ENCODE assay signal across 10 cellular contexts in the genomic region with DNA sequence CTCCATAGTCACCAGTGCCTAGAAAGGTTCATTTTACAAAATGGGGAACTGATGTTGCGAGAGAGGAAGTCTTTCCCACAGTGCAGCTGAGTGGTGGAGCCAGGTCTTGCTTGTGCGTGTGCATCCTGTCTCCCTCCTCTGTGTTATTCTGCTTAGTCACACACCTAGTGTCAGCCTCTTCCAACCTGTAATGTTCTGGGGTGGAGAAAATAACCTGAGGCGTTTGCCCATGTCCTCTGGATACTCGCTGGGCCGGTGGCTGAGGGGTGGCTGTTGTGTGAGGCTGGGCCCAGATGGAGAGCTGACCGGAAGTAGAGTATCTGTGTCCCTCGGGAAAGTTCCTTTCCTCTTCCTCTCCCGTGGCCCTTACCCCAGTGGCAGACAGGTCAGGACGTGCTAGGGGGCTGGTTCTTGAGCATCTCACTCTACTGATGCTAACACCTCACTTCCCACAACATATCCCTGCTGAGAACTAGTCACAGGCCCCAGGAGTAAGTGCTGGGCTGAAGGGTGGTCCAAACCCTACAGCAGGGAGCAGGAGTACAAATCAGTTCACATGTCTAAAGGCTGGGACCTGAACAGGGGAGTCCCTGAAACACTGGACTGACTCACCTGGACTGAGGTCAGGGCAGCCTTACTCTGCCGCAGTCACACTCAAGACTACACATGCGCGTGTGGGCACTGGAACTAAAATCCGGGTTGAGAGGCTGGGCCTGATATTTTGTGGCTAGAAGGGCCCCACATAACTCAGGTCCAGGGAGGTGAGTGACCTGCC. TPM values are rescaled to one million over a fixed set of nuclear protein-coding genes. Genes with fewer than 3 reads are reported as not detected.
A peak's percentile ranks its signal among the peaks of the same experiment; 100 is the strongest.
DNase-seq lines count a peak whose midpoint lies in the region; ATAC-seq, FAIRE-seq and TF ChIP-seq lines count a peak whose summit lies in the region.
"Had no signal": no experiment of that assay in that cellular context is flagged by ENCODE, and none has a peak within 500 bp of the region (broad histone marks: within the 10 kb centered on the region; RNA-seq: fewer than 3 reads in every experiment).

No MANE protein-coding gene starts in this region.

- BruUV-seq in Caco-2 (replicated peaks; lab: Mats Ljungman, UMichigan) = no TSS peak

- H3K27ac ChIP-seq in H9 (ENCODE audit: insufficient read length, low read depth, low read length) = no peak overlapping the region
- peak overlapping the region; percentile 52 for H3K27ac ChIP-seq in smooth muscle cell (ENCODE audit: low read depth)

- H3K23ac ChIP-seq in H9 (ENCODE audit: insufficient read length, low read depth, low read length) = no peak overlapping the region

- H2AFZ ChIP-seq in H9 (ENCODE audit: low read length) = no peak overlapping the region
- H2AFZ ChIP-seq in smooth muscle cell (ENCODE audit: low read depth) = no peak overlapping the region

- H2BK120ac ChIP-seq in H9 (ENCODE audit: low read depth, low read length, poor library complexity, severe bottlenecking) = no peak overlapping the region

- H3K56ac ChIP-seq in H9 (ENCODE audit: insufficient read length, low read depth, low read length) = no peak overlapping the region

- intact Hi-C loops in Caco-2 (cut with micrococcal nuclease; ENCODE audit: unreplicated experiment) = no loop called here

- no peak overlapping the region for H3K18ac ChIP-seq in H9 (ENCODE audit: insufficient read length, low read depth, low read length)

- H2BK5ac ChIP-seq in H9 (ENCODE audit: insufficient read length, low read length) = no peak overlapping the region

- no peak overlapping the region for H2AK5ac ChIP-seq in H9 (ENCODE audit: insufficient read length, low read length)

- no peak for DNase-seq in H9
- DNase-seq in RPMI8226 = peak; percentile 49
- peak; percentile 12 for DNase-seq in fibroblast of mammary gland (ENCODE audit: low read depth)
- no peak for DNase-seq in smooth muscle cell (lab: John Stamatoyannopoulos, UW; ENCODE audit: unreplicated experiment)
- DNase-seq in Caco-2 = no peak
- DNase-seq in frontal cortex (ENCODE audit: low spot score in 2 of 2) = no peak

- no peak for FAIRE-seq in frontal cortex (lab: Jason Lieb, UNC)

- no peak for ATAC-seq in HG03342 (IDR thresholded peaks at IDR 0.05; ENCODE audit: unreplicated experiment)

- H4K20me1 ChIP-seq in H9 (ENCODE audit: control insufficient read depth, insufficient read depth, insufficient read length) (no peaks in the 10 kb centered on the region), smooth muscle cell (ENCODE audit: low read depth) (peaks cover 16% of the 10 kb centered on the region)

- H3T11ph ChIP-seq in H9 (ENCODE audit: low read length) = no peak overlapping the region

- H3K36me3 Mint-ChIP-seq in H9 (ENCODE audit: insufficient read depth in 1 of 3, low read depth in 3 of 3) = peaks cover 34 to 56% (median 53%) of the 10 kb centered on the region in 3 experiments; a peak in 6 of 7 replicates
- H3K36me3 Mint-ChIP-seq in Caco-2 (ENCODE audit: insufficient read depth, unreplicated experiment) = peaks cover 57% of the 10 kb centered on the region

- no peaks in the 10 kb centered on the region; the same call in 1 of the 2 replicates for H3K79me2 ChIP-seq in H9 (ENCODE audit: insufficient read depth, low read length)
- peaks cover 7% of the 10 kb centered on the region for H3K79me2 ChIP-seq in smooth muscle cell (ENCODE audit: low read depth)

- H3K4me2 ChIP-seq in H9 (ENCODE audit: insufficient read depth, insufficient read length, low read length) = no peak overlapping the region
- no peak overlapping the region for H3K4me2 ChIP-seq in smooth muscle cell

- POLR2A ChIA-PET in Caco-2 (lab: Charles Lee) = interaction anchor here (0.5 kb wide), 1 partner anchor 369 kb away, joined by 3 read pairs; no protein-coding TSS in a partner anchor

- no peak overlapping the region for H3K4me3 Mint-ChIP-seq in H9
- H3K4me3 Mint-ChIP-seq in Caco-2 (ENCODE audit: unreplicated experiment) = no peak overlapping the region
- H3K4me3 Mint-ChIP-seq: nephron had no signal

- H3K27ac Mint-ChIP-seq in H9 (peak overlapping the region in 2 of 3 experiments; percentile 85; a peak in 3 of 7 replicates), Caco-2 (ENCODE audit: unreplicated experiment) (no peak overlapping the region)

- no peaks in the 10 kb centered on the region for H3K79me1 ChIP-seq in H9 (ENCODE audit: insufficient read depth, low read depth, low read length, poor library complexity, severe bottlenecking)

- no peak overlapping the region for H2BK12ac ChIP-seq in H9 (ENCODE audit: insufficient read length, low read depth, low read length)

- no peak overlapping the region for H4K91ac ChIP-seq in H9 (ENCODE audit: insufficient read length, low read depth, low read length)

- CTCF ChIA-PET in Caco-2 (lab: Charles Lee) = interaction anchor here (1.2 to 1.5 kb wide), 2 partner anchors 21 to 192 kb away, joined by 3 read pairs; no protein-coding TSS in a partner anchor

- no peaks in the 10 kb centered on the region for H3K4me1 ChIP-seq in H9 (ENCODE audit: insufficient read depth, low read length)
- H3K4me1 ChIP-seq in smooth muscle cell (ENCODE audit: low read depth) = no peaks in the 10 kb centered on the region
- peaks cover 7% of the 10 kb centered on the region for H3K4me1 ChIP-seq in Caco-2

- H3K4me3 ChIP-seq in fibroblast of mammary gland (ENCODE audit: control insufficient read depth, low read depth, low read length) (no peak overlapping the region), smooth muscle cell (no peak overlapping the region), Caco-2 (ENCODE audit: low read depth, low read length) (no peak overlapping the region)

- peaks cover 9% of the 10 kb centered on the region for H3K36me3 ChIP-seq in smooth muscle cell (ENCODE audit: low read depth)
- peaks cover 7% of the 10 kb centered on the region for H3K36me3 ChIP-seq in Caco-2 (ENCODE audit: control insufficient read depth, insufficient read depth, low read length)

- H3K9ac ChIP-seq in H9 (ENCODE audit: extremely low read depth, insufficient read length, low read length) (no peak overlapping the region), smooth muscle cell (ENCODE audit: low read depth) (no peak overlapping the region)

- H3K27me3 ChIP-seq in H9 (ENCODE audit: insufficient read depth, low read length) (no peaks in the 10 kb centered on the region), smooth muscle cell (ENCODE audit: low read depth) (no peaks in the 10 kb centered on the region), Caco-2 (replicated peaks; ENCODE audit: control insufficient read depth, insufficient read depth, low read length) (no peaks in the 10 kb centered on the region)

- no peak overlapping the region for H4K8ac ChIP-seq in H9 (replicated peaks; ENCODE audit: insufficient read length, low read depth, low read length)

- no peaks in the 10 kb centered on the region for H3K9me3 Mint-ChIP-seq in H9
- H3K9me3 Mint-ChIP-seq in Caco-2 (ENCODE audit: unreplicated experiment) = no peaks in the 10 kb centered on the region
- H3K9me3 Mint-ChIP-seq: nephron had no signal

- H3K14ac ChIP-seq in H9 (ENCODE audit: insufficient read depth, low read length) = no peak overlapping the region

- H3F3A ChIP-seq in smooth muscle cell (ENCODE audit: low read depth) = peaks cover 9% of the 10 kb centered on the region

- H3K9me3 ChIP-seq in H9 (ENCODE audit: control insufficient read depth, low read depth, low read length) (no peaks in the 10 kb centered on the region), smooth muscle cell (replicated peaks; ENCODE audit: low read depth) (no peaks in the 10 kb centered on the region), Caco-2 (no peaks in the 10 kb centered on the region)

- H3K4me1 Mint-ChIP-seq in H9 = peaks cover 0 to 7% of the 10 kb centered on the region in 2 experiments; a peak in 3 of 4 replicates
- H3K4me1 Mint-ChIP-seq in Caco-2 (ENCODE audit: low read depth, unreplicated experiment) = peaks cover 10% of the 10 kb centered on the region
- H3K4me1 Mint-ChIP-seq: nephron had no signal

- no peak overlapping the region for H2BK20ac ChIP-seq in H9 (ENCODE audit: low read depth, low read length, poor library complexity, severe bottlenecking)

- H3K27me3 Mint-ChIP-seq in H9 (ENCODE audit: low read depth) (no peaks in the 10 kb centered on the region), Caco-2 (ENCODE audit: insufficient read depth, unreplicated experiment) (no peaks in the 10 kb centered on the region)

- no peak overlapping the region for H3K4ac ChIP-seq in H9 (ENCODE audit: low read depth, low read length)

- no CpG with 5 or more reads among the region's 13 CpGs for WGBS in H9 (ENCODE audit: extremely low coverage, insufficient read length, low lambda C conversion rate)
- WGBS in smooth muscle cell (ENCODE audit: low lambda C conversion rate) = 80% methylated on average over 12 of the region's 13 CpGs

- no peak overlapping the region for H4K5ac ChIP-seq in H9 (ENCODE audit: insufficient read length, low read depth, low read length)

- no peaks in the 10 kb centered on the region for H3K23me2 ChIP-seq in H9 (ENCODE audit: insufficient read length, low read depth, low read length, poor library complexity, severe bottlenecking)

- TF ChIP-seq CTCF in H9 (conservative IDR thresholded peaks at IDR 0.05) = no peak
- TF ChIP-seq CTCF in fibroblast of mammary gland (conservative IDR thresholded peaks at IDR 0.05; ENCODE audit: control insufficient read depth, insufficient read depth, low read depth, low read length) = no peak
- TF ChIP-seq CTCF in smooth muscle cell (IDR thresholded peaks at IDR 0.05; ENCODE audit: borderline replicate concordance, insufficient read depth, poor library complexity, severe bottlenecking) = no peak
- no peak for TF ChIP-seq CTCF in Caco-2 (IDR thresholded peaks at IDR 0.05; ENCODE audit: insufficient read depth in 1 of 2, low read depth in 1 of 2, low read length in 1 of 2, severe bottlenecking in 1 of 2, unreplicated experiment in 1 of 2)

- no peak overlapping the region for H2BK15ac ChIP-seq in H9 (ENCODE audit: low read depth, low read length)

RNA-seq across cellular contexts. Expression of a gene that starts 7.0 kb away (rescaled TPM):
- total RNA-seq in H9 (2021) (244 and 258 TPM in 2 replicates), smooth muscle cell (182 and 185 TPM in 2 replicates), Caco-2 (2022) (303 and 309 TPM in 2 replicates), frontal cortex (77.9 TPM)
- 381 and 398 TPM in 2 replicates for polyA plus RNA-seq in smooth muscle cell

RNA-seq across cellular contexts. Expression of a gene that starts 20.2 kb away (rescaled TPM):
- total RNA-seq in H9 (2021) (422 and 438 TPM in 2 replicates), smooth muscle cell (115 and 125 TPM in 2 replicates), Caco-2 (2022) (264 and 285 TPM in 2 replicates), frontal cortex (47.7 TPM)
- polyA plus RNA-seq in smooth muscle cell = 379 and 381 TPM in 2 replicates

RNA-seq across cellular contexts. Expression of a gene that starts 22.1 kb away (rescaled TPM):
- total RNA-seq in H9 (2021) (34.2 and 35.9 TPM in 2 replicates), smooth muscle cell (56.6 and 59.6 TPM in 2 replicates), Caco-2 (2022) (56.8 and 61.9 TPM in 2 replicates), frontal cortex (24.5 TPM)
- polyA plus RNA-seq in smooth muscle cell = 78.0 and 105 TPM in 2 replicates

RNA-seq across cellular contexts. Expression of a gene that starts 26.4 kb away (rescaled TPM):
- 1.7 and 2.2 TPM in 2 replicates for total RNA-seq in H9 (2021)
- total RNA-seq in smooth muscle cell = 0.18 and 1.0 TPM in 2 replicates
- polyA plus RNA-seq in smooth muscle cell = 1.7 and 3.7 TPM in 2 replicates
- 1.9 and 3.2 TPM in 2 replicates for total RNA-seq in Caco-2 (2022)
- under 0.01 TPM for total RNA-seq in frontal cortex
- total RNA-seq: temporal lobe had no signal

RNA-seq across cellular contexts. Expression of a gene that starts 43.4 kb away (rescaled TPM):
- total RNA-seq in H9 (2021) (0.88 and 1.1 TPM in 2 replicates), smooth muscle cell (0.13 and 0.22 TPM in 2 replicates), Caco-2 (2022) (not detected in 2 replicates), frontal cortex (2.0 TPM)
- 1.3 and 2.5 TPM in 2 replicates for polyA plus RNA-seq in smooth muscle cell
- total RNA-seq: NCI-H460 had no signal

Comparison
In these comparisons a context has a peak if more than half of its experiments do, and no peak if none do; other contexts are left out.
1. DNase-seq: peak in RPMI8226 (single experiment) and fibroblast of mammary gland (single experiment); none in H9 (single experiment), smooth muscle cell (single experiment), Caco-2 (0 of 2) and frontal cortex (0 of 2).